In genomic region chr19:40090256-40091204, GRCh38 we compare ENCODE assay signal across 8 cellular contexts. TPM values are rescaled to one million over a fixed set of nuclear protein-coding genes. Genes with fewer than 3 reads are reported as not detected.
DNase-seq lines count a peak whose midpoint lies in the region; ATAC-seq and TF ChIP-seq lines count a peak whose summit lies in the region.

Gene ZNF780A, minus strand, starts transcription at chr19:40090943. Its CDS starts 6,190 bp downstream, at chr19:40084753.

- H3K4me1 Mint-ChIP-seq in nephron, result peaks cover 33% of the 10 kb centered on the region

- H3K36me3 ChIP-seq in Loucy (ENCODE audit: insufficient read depth, low read length), result no peaks in the 10 kb centered on the region
- H3K36me3 ChIP-seq in SJCRH30, result peaks cover 4% of the 10 kb centered on the region

- no peaks in the 10 kb centered on the region for H3F3A ChIP-seq in Loucy (ENCODE audit: low read depth)

- H3K27ac Mint-ChIP-seq in nephron, result peak within 1 kb of the TSS; percentile 94 to 99 (median 98)

- peak within 1 kb of the TSS; percentile 89 for H3K4me3 ChIP-seq in Loucy (ENCODE audit: low read length, poor library complexity, severe bottlenecking)
- H3K4me3 ChIP-seq in SJCRH30, result peak within 1 kb of the TSS; percentile 75
- peak within 1 kb of the TSS; percentile 93 for H3K4me3 ChIP-seq in fibroblast of villous mesenchyme (ENCODE audit: low read depth, low read length)

- H3K27me3 ChIP-seq in Loucy (ENCODE audit: insufficient read depth, low read length, poor library complexity, severe bottlenecking), result no peaks in the 10 kb centered on the region
- no peaks in the 10 kb centered on the region for H3K27me3 ChIP-seq in SJCRH30

- peak; percentile 83 for ATAC-seq in GM21737 (IDR thresholded peaks at IDR 0.05; ENCODE audit: unreplicated experiment)
- peak; percentile 93 for ATAC-seq in stimulated activated naive CD8-positive, alpha-beta T cell treated with anti-CD3 and anti-CD28 coated beads, Interleukin-15, Interleukin-2, amounts not matched to agents 100 U/mL and 50 U/mL, for 24 hours

- H3K36me3 Mint-ChIP-seq in nephron (ENCODE audit: low read depth), result peaks cover 31% of the 10 kb centered on the region

- H3K4me1 ChIP-seq in Loucy (ENCODE audit: insufficient read depth, low read length, poor library complexity, severe bottlenecking), result peaks cover 23% of the 10 kb centered on the region
- H3K4me1 ChIP-seq in SJCRH30, result no peaks in the 10 kb centered on the region

- H3K4me3 Mint-ChIP-seq in nephron, result peak within 1 kb of the TSS; percentile 99 to 100 (median 100)

- peak within 1 kb of the TSS; percentile 100 for H2AFZ ChIP-seq in Loucy (ENCODE audit: low read length)

- peak within 1 kb of the TSS; percentile 82 for H3K9ac ChIP-seq in Loucy (ENCODE audit: low read depth, low read length, poor library complexity, severe bottlenecking)

- H4K20me1 ChIP-seq in Loucy (ENCODE audit: insufficient read depth, low read length, poor library complexity, severe bottlenecking), result peaks cover 2% of the 10 kb centered on the region

- no peaks in the 10 kb centered on the region for H3K9me2 ChIP-seq in Loucy (replicated peaks; ENCODE audit: low read depth, low read length)

- H3K9me3 Mint-ChIP-seq in nephron, result peaks cover 24% of the 10 kb centered on the region

- peaks cover 5% of the 10 kb centered on the region for H3K27me3 Mint-ChIP-seq in nephron (ENCODE audit: low read depth)

- H3K9me3 ChIP-seq in Loucy (ENCODE audit: insufficient read depth, low read depth, low read length), result no peaks in the 10 kb centered on the region
- no peaks in the 10 kb centered on the region; the same call in 1 of the 2 replicates for H3K9me3 ChIP-seq in SJCRH30 (replicated peaks)

- DNase-seq in DMS 273 treated with DMSO at 0.1 percent for 48 hours (lab: John Stamatoyannopoulos, UW) (peak; percentile 48), SJCRH30 (peak; percentile 89 to 94), activated gamma-delta T cell treated with Interleukin-2 at 50 U/mL for 16 hours (peak; percentile 73), fibroblast of villous mesenchyme (ENCODE audit: low read depth) (peak; percentile 66)
- peak; percentile 82 for DNase-seq in stimulated activated naive CD8-positive, alpha-beta T cell treated with anti-CD3 and anti-CD28 coated beads, Interleukin-15, Interleukin-2, amounts not matched to agents 100 U/mL and 50 U/mL, for 24 hours

- H3K4me2 ChIP-seq in Loucy (ENCODE audit: low read depth, low read length, poor library complexity, severe bottlenecking), result peak within 1 kb of the TSS; percentile 85

- H3K27ac ChIP-seq in SJCRH30, result peak within 1 kb of the TSS; percentile 73

- peaks cover 35% of the 10 kb centered on the region for H3K79me2 ChIP-seq in Loucy (ENCODE audit: insufficient read depth, low read length)

- no peak for TF ChIP-seq CTCF in Loucy (conservative IDR thresholded peaks at IDR 0.05; ENCODE audit: low read length)
- TF ChIP-seq CTCF in fibroblast of villous mesenchyme (IDR thresholded peaks at IDR 0.05; ENCODE audit: insufficient read depth, low read depth, low read length), result no peak
- TF ChIP-seq CTCF in nephron (IDR thresholded peaks at IDR 0.05; ENCODE audit: unreplicated experiment in 3 of 3), result no peak

RNA-seq across cellular contexts. Expression of gene ZNF780A, which starts in this region (rescaled TPM):
- total RNA-seq in SJCRH30 (2014; rRNA removed; shearing (Covaris generic)), result 26.8 and 28.0 TPM in 2 replicates
- total RNA-seq in fibroblast of villous mesenchyme, result 13.4 and 16.4 TPM in 2 replicates

Comparison
In these comparisons a context has a peak if more than half of its experiments do, and no peak if none do; other contexts are left out.
1. Peak in every context shown above with its lines: DNase-seq, ATAC-seq, H3K4me3 ChIP-seq and H3K27ac ChIP-seq.